In the genomic region with DNA sequence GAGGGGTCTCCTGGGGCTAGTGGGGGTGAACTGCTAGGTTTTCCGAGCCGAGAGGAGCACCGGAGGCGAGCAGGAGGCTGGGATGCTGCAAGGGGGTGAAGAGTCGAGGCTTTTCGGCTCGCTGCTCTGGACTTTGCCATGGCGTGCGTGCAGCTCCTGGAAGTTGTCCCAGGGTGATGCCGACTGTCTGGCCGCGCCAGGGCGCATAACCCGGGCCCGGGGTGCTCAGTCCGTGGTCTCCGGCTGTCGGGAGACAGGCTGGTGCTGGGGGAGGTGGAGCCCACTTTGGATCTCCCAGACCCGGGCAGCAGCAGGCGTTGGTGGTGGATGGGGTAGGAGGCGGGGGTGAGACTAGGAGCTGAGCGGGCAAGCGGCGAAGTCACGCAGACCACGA, we compare ENCODE assay signal across 12 cellular contexts. TPM values are rescaled to one million over a fixed set of nuclear protein-coding genes. Genes with fewer than 3 reads are reported as not detected.
A peak's percentile ranks its signal among the peaks of the same experiment; 100 is the strongest.
DNase-seq lines count a peak whose midpoint lies in the region; ATAC-seq and TF ChIP-seq lines count a peak whose summit lies in the region.
"Had no signal": no experiment of that assay in that cellular context is flagged by ENCODE, and none has a peak within 500 bp of the region (broad histone marks: within the 10 kb centered on the region; RNA-seq: fewer than 3 reads in every experiment).

No MANE protein-coding gene starts in this region.

- peak; percentile 56 for ATAC-seq in omental fat pad (ENCODE audit: low FRiP score)
- no peak for ATAC-seq in HG03439 (IDR thresholded peaks at IDR 0.05; ENCODE audit: unreplicated experiment)

- H3K36me3 ChIP-seq in Peyer's patch = no peaks in the 10 kb centered on the region
- H3K36me3 ChIP-seq: HAP-1 had no signal

- TF ChIP-seq CTCF in Peyer's patch (IDR thresholded peaks at IDR 0.05) (no peak), fibroblast of the aortic adventitia (IDR thresholded peaks at IDR 0.05; ENCODE audit: insufficient read depth, low read length) (no peak), omental fat pad (IDR thresholded peaks at IDR 0.05) (no peak)

- H3K4me1 ChIP-seq in Peyer's patch = no peaks in the 10 kb centered on the region
- H3K4me1 ChIP-seq: HAP-1 had no signal

- H3K4me3 ChIP-seq in Peyer's patch = peak overlapping the region in 3 of 4 donors; percentile 10 to 39 (median 31)
- peak overlapping the region; percentile 68 for H3K4me3 ChIP-seq in fibroblast of the aortic adventitia (ENCODE audit: low read depth, low read length)
- H3K4me3 ChIP-seq: HAP-1 had no signal

- TF ChIP-seq POLR2A in Peyer's patch (IDR thresholded peaks at IDR 0.05) = no peak

- H3K27me3 ChIP-seq in Peyer's patch = no peaks in the 10 kb centered on the region

- no peaks in the 10 kb centered on the region for H3K9me3 ChIP-seq in Peyer's patch
- H3K9me3 ChIP-seq: HAP-1 had no signal

- no peak overlapping the region for H3K27ac ChIP-seq in Peyer's patch

- DNase-seq in Ammon's horn (ENCODE audit: low spot score) (peak; percentile 7), Peyer's patch (no peak), fibroblast of the aortic adventitia (ENCODE audit: low read depth) (peak; percentile 31), omental fat pad (ENCODE audit: low spot score) (no peak), NCI-H2196 (lab: John Stamatoyannopoulos, UW; ENCODE audit: unreplicated experiment) (no peak), NCI-H2029 (lab: John Stamatoyannopoulos, UW) (no peak), NCI-H2227 (lab: John Stamatoyannopoulos, UW; ENCODE audit: unreplicated experiment) (no peak)
- DNase-seq: activated CD4-positive, alpha-beta T cell treated with anti-CD3 and anti-CD28 coated beads, Interleukin-2, amount 50 U/mL, for 4 hours; DMS79 treated with DMSO at 0.1 percent for 48 hours; NCI-H2029 treated with DMSO at 0.1 percent for 48 hours had no signal

RNA-seq across cellular contexts. Expression of gene GRIA3, which starts 0.8 kb away (rescaled TPM):
- total RNA-seq in Peyer's patch = 10 to 100 TPM in 1 of 4 donors, under 1 TPM in 1, not detected in 2; 0.47 to 12.4 TPM
- 9.7 and 10.1 TPM in 2 replicates for total RNA-seq in fibroblast of the aortic adventitia (ENCODE audit: low replicate concordance)
- 1 to 10 TPM in 1 of 4 donors, under 1 TPM in 3; 0.19 to 1.1 (median 0.55) TPM for total RNA-seq in omental fat pad

Comparison
In these comparisons a context has a peak if more than half of its experiments do, and no peak if none do; other contexts are left out.
1. DNase-seq: peak in Ammon's horn (single experiment) and fibroblast of the aortic adventitia (single experiment); none in Peyer's patch (0 of 3), omental fat pad (single experiment), NCI-H2196 (single experiment), NCI-H2029 (single experiment) and NCI-H2227 (single experiment).